1 cellular context compared by ENCODE assay signal in the genomic region with DNA sequence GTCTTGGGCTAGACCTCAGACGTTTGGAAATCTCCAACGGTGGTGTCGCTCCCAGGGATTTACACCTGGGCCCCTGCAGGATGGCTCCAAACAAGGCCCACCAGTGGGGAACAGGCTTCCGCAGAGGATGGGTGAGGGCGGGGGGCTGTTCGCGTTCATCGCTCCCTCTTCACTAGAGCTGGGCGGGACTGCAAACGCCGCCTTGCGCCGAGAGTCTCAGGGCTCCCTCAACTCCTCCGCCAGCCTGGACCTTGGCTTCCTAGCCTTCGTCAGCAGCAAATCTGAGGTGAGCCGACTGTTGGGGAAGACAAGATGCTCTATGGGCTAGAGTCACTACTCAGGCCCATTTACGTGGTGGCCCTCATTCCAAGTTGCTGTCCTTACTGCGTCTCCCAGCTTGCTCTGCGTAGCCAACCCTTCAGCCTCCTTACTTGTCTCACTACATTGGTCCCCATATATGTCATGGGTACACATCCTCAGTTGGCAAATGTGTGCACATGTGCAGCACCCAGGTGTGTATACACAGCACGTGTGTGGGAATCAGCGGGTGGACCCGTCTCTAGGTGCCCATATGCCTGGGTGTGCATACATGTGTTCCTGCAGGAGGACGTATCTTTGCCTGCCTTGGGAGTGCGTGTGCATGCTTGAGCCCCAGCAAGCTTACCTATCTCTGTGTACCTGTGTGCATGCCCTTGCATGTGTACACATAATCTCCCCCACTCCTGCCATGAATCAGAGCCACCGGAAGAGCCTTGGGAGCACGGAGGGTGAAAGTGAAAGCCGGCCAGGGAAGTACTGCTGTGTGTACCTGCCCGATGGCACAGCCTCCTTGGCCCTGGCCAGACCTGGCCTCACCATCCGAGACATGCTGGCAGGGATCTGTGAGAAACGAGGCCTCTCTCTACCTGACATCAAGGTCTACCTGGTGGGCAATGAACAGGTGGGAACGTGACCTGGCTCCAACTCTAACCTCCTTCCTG.
A peak's percentile ranks its signal among the peaks of the same experiment; 100 is the strongest.
TF ChIP-seq lines count a peak whose summit lies in the region.

No MANE protein-coding gene starts in this region.

TF ChIP-seq in K562, 482 proteins besides CTCF, POLR2A, EP300 and RAD21 (continued from another document and continues in another):
- TF ChIP-seq, protein P1, sequence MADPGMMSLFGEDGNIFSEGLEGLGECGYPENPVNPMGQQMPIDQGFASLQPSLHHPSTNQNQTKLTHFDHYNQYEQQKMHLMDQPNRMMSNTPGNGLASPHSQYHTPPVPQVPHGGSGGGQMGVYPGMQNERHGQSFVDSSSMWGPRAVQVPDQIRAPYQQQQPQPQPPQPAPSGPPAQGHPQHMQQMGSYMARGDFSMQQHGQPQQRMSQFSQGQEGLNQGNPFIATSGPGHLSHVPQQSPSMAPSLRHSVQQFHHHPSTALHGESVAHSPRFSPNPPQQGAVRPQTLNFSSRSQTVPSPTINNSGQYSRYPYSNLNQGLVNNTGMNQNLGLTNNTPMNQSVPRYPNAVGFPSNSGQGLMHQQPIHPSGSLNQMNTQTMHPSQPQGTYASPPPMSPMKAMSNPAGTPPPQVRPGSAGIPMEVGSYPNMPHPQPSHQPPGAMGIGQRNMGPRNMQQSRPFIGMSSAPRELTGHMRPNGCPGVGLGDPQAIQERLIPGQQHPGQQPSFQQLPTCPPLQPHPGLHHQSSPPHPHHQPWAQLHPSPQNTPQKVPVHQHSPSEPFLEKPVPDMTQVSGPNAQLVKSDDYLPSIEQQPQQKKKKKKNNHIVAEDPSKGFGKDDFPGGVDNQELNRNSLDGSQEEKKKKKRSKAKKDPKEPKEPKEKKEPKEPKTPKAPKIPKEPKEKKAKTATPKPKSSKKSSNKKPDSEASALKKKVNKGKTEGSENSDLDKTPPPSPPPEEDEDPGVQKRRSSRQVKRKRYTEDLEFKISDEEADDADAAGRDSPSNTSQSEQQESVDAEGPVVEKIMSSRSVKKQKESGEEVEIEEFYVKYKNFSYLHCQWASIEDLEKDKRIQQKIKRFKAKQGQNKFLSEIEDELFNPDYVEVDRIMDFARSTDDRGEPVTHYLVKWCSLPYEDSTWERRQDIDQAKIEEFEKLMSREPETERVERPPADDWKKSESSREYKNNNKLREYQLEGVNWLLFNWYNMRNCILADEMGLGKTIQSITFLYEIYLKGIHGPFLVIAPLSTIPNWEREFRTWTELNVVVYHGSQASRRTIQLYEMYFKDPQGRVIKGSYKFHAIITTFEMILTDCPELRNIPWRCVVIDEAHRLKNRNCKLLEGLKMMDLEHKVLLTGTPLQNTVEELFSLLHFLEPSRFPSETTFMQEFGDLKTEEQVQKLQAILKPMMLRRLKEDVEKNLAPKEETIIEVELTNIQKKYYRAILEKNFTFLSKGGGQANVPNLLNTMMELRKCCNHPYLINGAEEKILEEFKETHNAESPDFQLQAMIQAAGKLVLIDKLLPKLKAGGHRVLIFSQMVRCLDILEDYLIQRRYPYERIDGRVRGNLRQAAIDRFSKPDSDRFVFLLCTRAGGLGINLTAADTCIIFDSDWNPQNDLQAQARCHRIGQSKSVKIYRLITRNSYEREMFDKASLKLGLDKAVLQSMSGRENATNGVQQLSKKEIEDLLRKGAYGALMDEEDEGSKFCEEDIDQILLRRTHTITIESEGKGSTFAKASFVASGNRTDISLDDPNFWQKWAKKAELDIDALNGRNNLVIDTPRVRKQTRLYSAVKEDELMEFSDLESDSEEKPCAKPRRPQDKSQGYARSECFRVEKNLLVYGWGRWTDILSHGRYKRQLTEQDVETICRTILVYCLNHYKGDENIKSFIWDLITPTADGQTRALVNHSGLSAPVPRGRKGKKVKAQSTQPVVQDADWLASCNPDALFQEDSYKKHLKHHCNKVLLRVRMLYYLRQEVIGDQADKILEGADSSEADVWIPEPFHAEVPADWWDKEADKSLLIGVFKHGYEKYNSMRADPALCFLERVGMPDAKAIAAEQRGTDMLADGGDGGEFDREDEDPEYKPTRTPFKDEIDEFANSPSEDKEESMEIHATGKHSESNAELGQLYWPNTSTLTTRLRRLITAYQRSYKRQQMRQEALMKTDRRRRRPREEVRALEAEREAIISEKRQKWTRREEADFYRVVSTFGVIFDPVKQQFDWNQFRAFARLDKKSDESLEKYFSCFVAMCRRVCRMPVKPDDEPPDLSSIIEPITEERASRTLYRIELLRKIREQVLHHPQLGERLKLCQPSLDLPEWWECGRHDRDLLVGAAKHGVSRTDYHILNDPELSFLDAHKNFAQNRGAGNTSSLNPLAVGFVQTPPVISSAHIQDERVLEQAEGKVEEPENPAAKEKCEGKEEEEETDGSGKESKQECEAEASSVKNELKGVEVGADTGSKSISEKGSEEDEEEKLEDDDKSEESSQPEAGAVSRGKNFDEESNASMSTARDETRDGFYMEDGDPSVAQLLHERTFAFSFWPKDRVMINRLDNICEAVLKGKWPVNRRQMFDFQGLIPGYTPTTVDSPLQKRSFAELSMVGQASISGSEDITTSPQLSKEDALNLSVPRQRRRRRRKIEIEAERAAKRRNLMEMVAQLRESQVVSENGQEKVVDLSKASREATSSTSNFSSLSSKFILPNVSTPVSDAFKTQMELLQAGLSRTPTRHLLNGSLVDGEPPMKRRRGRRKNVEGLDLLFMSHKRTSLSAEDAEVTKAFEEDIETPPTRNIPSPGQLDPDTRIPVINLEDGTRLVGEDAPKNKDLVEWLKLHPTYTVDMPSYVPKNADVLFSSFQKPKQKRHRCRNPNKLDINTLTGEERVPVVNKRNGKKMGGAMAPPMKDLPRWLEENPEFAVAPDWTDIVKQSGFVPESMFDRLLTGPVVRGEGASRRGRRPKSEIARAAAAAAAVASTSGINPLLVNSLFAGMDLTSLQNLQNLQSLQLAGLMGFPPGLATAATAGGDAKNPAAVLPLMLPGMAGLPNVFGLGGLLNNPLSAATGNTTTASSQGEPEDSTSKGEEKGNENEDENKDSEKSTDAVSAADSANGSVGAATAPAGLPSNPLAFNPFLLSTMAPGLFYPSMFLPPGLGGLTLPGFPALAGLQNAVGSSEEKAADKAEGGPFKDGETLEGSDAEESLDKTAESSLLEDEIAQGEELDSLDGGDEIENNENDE (IDR thresholded peaks at IDR 0.05; ENCODE audit: low read depth, low read length) = no peak
- TF ChIP-seq XRCC4 (IDR thresholded peaks at IDR 0.05; ENCODE audit: extremely low read depth, insufficient read depth, insufficient read length) (no peak), HNRNPL (IDR thresholded peaks at IDR 0.05; ENCODE audit: low read depth, low read length) (no peak), TAF15 (IDR thresholded peaks at IDR 0.05; ENCODE audit: low read depth, low read length) (no peak), ZNF717 (CRISPR knock-in tag; IDR thresholded peaks at IDR 0.05) (no peak), ZZZ3 (IDR thresholded peaks at IDR 0.05) (no peak), ZC3H4 (CRISPR knock-in tag; IDR thresholded peaks at IDR 0.05; ENCODE audit: borderline replicate concordance) (peak; percentile 48; the same call in 1 of the 2 replicates), ZNF239 (CRISPR knock-in tag; IDR thresholded peaks at IDR 0.05) (no peak), KDM1A (IDR thresholded peaks at IDR 0.05) (peak in 1 of 2 experiments; percentile 63; a peak in 1 of 4 replicates), ELF1 (tag; IDR thresholded peaks at IDR 0.05) (no peak), ZKSCAN1 (IDR thresholded peaks at IDR 0.05; ENCODE audit: low read depth, low read length) (no peak), ZNF586 (CRISPR knock-in tag; conservative IDR thresholded peaks at IDR 0.05) (no peak), GATAD2A (IDR thresholded peaks at IDR 0.05) (no peak), TRIM28 (IDR thresholded peaks at IDR 0.05) (no peak), ESRRA (IDR thresholded peaks at IDR 0.05; ENCODE audit: borderline replicate concordance, low read depth) (no peak), ATF1 (CRISPR knock-in tag; IDR thresholded peaks at IDR 0.05) (no peak), ATF1 (tag; IDR thresholded peaks at IDR 0.05) (peak; percentile 4; the same call in 1 of the 2 replicates), POLR2H (tag; IDR thresholded peaks at IDR 0.05; ENCODE audit: low read depth) (no peak), PTRF (tag; IDR thresholded peaks at IDR 0.05) (no peak), ZNF695 (CRISPR knock-in tag; IDR thresholded peaks at IDR 0.05) (no peak), NEUROD1 (IDR thresholded peaks at IDR 0.05; ENCODE audit: borderline replicate concordance, low read depth, low read length, partially characterized antibody) (no peak), FOXM1 (IDR thresholded peaks at IDR 0.05; ENCODE audit: low read depth) (no peak), FOXM1 (CRISPR knock-in tag; IDR thresholded peaks at IDR 0.05; ENCODE audit: low read depth) (no peak), MTF1 (CRISPR knock-in tag; IDR thresholded peaks at IDR 0.05; ENCODE audit: borderline replicate concordance) (no peak), BRCA1 (IDR thresholded peaks at IDR 0.05) (no peak), BRCA1 (CRISPR knock-in tag; IDR thresholded peaks at IDR 0.05) (no peak), HDGF (IDR thresholded peaks at IDR 0.05) (peak; percentile 25; the same call in 1 of the 2 replicates), NRF1 (conservative IDR thresholded peaks at IDR 0.05 in 1 of 2, IDR thresholded peaks at IDR 0.05 in 1 of 2) (peak; percentile 30 to 32; a peak in 1 of 4 replicates), NELFE (IDR thresholded peaks at IDR 0.05; ENCODE audit: insufficient read depth, insufficient read length) (no peak), NR2C1 (IDR thresholded peaks at IDR 0.05) (no peak), NR2C1 (tag; IDR thresholded peaks at IDR 0.05) (no peak), MIER1 (IDR thresholded peaks at IDR 0.05; ENCODE audit: low read depth) (no peak), ZNF384 (IDR thresholded peaks at IDR 0.05; ENCODE audit: low read depth, low read length) (no peak)
- TF ChIP-seq, protein P2, sequence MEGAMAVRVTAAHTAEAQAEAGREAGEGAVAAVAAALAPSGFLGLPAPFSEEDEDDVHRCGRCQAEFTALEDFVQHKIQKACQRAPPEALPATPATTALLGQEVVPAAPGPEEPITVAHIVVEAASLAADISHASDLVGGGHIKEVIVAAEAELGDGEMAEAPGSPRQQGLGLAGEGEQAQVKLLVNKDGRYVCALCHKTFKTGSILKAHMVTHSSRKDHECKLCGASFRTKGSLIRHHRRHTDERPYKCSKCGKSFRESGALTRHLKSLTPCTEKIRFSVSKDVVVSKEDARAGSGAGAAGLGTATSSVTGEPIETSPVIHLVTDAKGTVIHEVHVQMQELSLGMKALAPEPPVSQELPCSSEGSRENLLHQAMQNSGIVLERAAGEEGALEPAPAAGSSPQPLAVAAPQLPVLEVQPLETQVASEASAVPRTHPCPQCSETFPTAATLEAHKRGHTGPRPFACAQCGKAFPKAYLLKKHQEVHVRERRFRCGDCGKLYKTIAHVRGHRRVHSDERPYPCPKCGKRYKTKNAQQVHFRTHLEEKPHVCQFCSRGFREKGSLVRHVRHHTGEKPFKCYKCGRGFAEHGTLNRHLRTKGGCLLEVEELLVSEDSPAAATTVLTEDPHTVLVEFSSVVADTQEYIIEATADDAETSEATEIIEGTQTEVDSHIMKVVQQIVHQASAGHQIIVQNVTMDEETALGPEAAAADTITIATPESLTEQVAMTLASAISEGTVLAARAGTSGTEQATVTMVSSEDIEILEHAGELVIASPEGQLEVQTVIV (CRISPR knock-in tag; IDR thresholded peaks at IDR 0.05; ENCODE audit: borderline replicate concordance) = no peak
- TF ChIP-seq, protein P3, sequence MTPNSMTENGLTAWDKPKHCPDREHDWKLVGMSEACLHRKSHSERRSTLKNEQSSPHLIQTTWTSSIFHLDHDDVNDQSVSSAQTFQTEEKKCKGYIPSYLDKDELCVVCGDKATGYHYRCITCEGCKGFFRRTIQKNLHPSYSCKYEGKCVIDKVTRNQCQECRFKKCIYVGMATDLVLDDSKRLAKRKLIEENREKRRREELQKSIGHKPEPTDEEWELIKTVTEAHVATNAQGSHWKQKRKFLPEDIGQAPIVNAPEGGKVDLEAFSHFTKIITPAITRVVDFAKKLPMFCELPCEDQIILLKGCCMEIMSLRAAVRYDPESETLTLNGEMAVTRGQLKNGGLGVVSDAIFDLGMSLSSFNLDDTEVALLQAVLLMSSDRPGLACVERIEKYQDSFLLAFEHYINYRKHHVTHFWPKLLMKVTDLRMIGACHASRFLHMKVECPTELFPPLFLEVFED (CRISPR knock-in tag; conservative IDR thresholded peaks at IDR 0.05) = no peak
- TF ChIP-seq, protein P4, sequence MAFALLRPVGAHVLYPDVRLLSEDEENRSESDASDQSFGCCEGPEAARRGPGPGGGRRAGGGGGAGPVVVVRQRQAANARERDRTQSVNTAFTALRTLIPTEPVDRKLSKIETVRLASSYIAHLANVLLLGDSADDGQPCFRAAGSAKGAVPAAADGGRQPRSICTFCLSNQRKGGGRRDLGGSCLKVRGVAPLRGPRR (CRISPR knock-in tag; IDR thresholded peaks at IDR 0.05) = no peak
- TF ChIP-seq, protein P5, sequence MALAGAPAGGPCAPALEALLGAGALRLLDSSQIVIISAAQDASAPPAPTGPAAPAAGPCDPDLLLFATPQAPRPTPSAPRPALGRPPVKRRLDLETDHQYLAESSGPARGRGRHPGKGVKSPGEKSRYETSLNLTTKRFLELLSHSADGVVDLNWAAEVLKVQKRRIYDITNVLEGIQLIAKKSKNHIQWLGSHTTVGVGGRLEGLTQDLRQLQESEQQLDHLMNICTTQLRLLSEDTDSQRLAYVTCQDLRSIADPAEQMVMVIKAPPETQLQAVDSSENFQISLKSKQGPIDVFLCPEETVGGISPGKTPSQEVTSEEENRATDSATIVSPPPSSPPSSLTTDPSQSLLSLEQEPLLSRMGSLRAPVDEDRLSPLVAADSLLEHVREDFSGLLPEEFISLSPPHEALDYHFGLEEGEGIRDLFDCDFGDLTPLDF (CRISPR knock-in tag; IDR thresholded peaks at IDR 0.05) = no peak
- TF ChIP-seq, protein P6, sequence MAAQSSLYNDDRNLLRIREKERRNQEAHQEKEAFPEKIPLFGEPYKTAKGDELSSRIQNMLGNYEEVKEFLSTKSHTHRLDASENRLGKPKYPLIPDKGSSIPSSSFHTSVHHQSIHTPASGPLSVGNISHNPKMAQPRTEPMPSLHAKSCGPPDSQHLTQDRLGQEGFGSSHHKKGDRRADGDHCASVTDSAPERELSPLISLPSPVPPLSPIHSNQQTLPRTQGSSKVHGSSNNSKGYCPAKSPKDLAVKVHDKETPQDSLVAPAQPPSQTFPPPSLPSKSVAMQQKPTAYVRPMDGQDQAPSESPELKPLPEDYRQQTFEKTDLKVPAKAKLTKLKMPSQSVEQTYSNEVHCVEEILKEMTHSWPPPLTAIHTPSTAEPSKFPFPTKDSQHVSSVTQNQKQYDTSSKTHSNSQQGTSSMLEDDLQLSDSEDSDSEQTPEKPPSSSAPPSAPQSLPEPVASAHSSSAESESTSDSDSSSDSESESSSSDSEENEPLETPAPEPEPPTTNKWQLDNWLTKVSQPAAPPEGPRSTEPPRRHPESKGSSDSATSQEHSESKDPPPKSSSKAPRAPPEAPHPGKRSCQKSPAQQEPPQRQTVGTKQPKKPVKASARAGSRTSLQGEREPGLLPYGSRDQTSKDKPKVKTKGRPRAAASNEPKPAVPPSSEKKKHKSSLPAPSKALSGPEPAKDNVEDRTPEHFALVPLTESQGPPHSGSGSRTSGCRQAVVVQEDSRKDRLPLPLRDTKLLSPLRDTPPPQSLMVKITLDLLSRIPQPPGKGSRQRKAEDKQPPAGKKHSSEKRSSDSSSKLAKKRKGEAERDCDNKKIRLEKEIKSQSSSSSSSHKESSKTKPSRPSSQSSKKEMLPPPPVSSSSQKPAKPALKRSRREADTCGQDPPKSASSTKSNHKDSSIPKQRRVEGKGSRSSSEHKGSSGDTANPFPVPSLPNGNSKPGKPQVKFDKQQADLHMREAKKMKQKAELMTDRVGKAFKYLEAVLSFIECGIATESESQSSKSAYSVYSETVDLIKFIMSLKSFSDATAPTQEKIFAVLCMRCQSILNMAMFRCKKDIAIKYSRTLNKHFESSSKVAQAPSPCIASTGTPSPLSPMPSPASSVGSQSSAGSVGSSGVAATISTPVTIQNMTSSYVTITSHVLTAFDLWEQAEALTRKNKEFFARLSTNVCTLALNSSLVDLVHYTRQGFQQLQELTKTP (IDR thresholded peaks at IDR 0.05; ENCODE audit: low read depth in 1 of 2, partially characterized antibody in 2 of 2) = no peak
